ENCODE assay signal across 1 cellular context in the genomic region with DNA sequence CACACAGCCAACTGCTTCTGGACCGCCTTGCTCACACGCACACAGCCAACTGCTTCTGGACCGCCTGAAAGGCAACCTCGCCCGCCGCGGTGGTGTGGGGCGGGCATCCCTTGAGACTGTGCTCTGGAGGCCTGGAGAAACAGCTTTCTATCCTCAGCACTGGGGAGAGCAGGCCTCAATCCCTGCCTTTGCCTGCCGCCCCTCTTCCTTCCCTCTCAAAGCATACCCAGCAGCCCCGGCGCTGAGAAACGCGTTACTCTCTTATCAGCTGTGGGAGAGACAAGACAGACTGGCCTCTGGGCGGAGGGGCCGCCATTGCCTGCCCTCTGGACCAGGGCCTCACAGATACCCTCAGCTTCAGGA.
TF ChIP-seq lines count a peak whose summit lies in the region.

No MANE protein-coding gene starts in this region.

TF ChIP-seq in K562, 482 proteins besides CTCF, POLR2A, EP300 and RAD21 (continues in another document):
- TF ChIP-seq, protein P1, sequence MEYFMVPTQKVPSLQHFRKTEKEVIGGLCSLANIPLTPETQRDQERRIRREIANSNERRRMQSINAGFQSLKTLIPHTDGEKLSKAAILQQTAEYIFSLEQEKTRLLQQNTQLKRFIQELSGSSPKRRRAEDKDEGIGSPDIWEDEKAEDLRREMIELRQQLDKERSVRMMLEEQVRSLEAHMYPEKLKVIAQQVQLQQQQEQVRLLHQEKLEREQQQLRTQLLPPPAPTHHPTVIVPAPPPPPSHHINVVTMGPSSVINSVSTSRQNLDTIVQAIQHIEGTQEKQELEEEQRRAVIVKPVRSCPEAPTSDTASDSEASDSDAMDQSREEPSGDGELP (CRISPR knock-in tag; IDR thresholded peaks at IDR 0.05; ENCODE audit: borderline replicate concordance) = peak; percentile 19; the same call in 1 of the 2 replicates
- no peak for TF ChIP-seq TBL1XR1 (IDR thresholded peaks at IDR 0.05; ENCODE audit: low read length in 2 of 2)
- TF ChIP-seq SRSF9 (IDR thresholded peaks at IDR 0.05; ENCODE audit: borderline replicate concordance, low read depth, low read length) = no peak
- TF ChIP-seq MTA3 (IDR thresholded peaks at IDR 0.05; ENCODE audit: borderline replicate concordance) = 0 out of 2 replicates have a peak, but pooled peaks have one; percentile 29
- peak; percentile 16; the same call in 1 of the 2 replicates for TF ChIP-seq CXXC5 (CRISPR knock-in tag; IDR thresholded peaks at IDR 0.05)
- TF ChIP-seq POLR2G (IDR thresholded peaks at IDR 0.05; ENCODE audit: low read depth, low read length) = 0 out of 2 replicates have a peak, but pooled peaks have one; percentile 19
- TF ChIP-seq ZNF263 (CRISPR knock-in tag; IDR thresholded peaks at IDR 0.05; ENCODE audit: borderline replicate concordance) = no peak
- TF ChIP-seq, protein P2, sequence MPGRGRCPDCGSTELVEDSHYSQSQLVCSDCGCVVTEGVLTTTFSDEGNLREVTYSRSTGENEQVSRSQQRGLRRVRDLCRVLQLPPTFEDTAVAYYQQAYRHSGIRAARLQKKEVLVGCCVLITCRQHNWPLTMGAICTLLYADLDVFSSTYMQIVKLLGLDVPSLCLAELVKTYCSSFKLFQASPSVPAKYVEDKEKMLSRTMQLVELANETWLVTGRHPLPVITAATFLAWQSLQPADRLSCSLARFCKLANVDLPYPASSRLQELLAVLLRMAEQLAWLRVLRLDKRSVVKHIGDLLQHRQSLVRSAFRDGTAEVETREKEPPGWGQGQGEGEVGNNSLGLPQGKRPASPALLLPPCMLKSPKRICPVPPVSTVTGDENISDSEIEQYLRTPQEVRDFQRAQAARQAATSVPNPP (IDR thresholded peaks at IDR 0.05; ENCODE audit: borderline replicate concordance, insufficient read depth, insufficient read length) = no peak
- TF ChIP-seq ZNF224 (CRISPR knock-in tag; IDR thresholded peaks at IDR 0.05) = no peak
- TF ChIP-seq ZNF444 (CRISPR knock-in tag; IDR thresholded peaks at IDR 0.05) = no peak
- TF ChIP-seq L3MBTL2 (IDR thresholded peaks at IDR 0.05) = peak; percentile 56; the same call in 1 of the 2 replicates
- no peak for TF ChIP-seq CC2D1A (IDR thresholded peaks at IDR 0.05)
- TF ChIP-seq, protein P3, sequence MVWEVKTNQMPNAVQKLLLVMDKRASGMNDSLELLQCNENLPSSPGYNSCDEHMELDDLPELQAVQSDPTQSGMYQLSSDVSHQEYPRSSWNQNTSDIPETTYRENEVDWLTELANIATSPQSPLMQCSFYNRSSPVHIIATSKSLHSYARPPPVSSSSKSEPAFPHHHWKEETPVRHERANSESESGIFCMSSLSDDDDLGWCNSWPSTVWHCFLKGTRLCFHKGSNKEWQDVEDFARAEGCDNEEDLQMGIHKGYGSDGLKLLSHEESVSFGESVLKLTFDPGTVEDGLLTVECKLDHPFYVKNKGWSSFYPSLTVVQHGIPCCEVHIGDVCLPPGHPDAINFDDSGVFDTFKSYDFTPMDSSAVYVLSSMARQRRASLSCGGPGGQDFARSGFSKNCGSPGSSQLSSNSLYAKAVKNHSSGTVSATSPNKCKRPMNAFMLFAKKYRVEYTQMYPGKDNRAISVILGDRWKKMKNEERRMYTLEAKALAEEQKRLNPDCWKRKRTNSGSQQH (CRISPR knock-in tag; IDR thresholded peaks at IDR 0.05) = no peak
- TF ChIP-seq CHD1 (IDR thresholded peaks at IDR 0.05; ENCODE audit: low read length) = no peak
- TF ChIP-seq, protein P4, sequence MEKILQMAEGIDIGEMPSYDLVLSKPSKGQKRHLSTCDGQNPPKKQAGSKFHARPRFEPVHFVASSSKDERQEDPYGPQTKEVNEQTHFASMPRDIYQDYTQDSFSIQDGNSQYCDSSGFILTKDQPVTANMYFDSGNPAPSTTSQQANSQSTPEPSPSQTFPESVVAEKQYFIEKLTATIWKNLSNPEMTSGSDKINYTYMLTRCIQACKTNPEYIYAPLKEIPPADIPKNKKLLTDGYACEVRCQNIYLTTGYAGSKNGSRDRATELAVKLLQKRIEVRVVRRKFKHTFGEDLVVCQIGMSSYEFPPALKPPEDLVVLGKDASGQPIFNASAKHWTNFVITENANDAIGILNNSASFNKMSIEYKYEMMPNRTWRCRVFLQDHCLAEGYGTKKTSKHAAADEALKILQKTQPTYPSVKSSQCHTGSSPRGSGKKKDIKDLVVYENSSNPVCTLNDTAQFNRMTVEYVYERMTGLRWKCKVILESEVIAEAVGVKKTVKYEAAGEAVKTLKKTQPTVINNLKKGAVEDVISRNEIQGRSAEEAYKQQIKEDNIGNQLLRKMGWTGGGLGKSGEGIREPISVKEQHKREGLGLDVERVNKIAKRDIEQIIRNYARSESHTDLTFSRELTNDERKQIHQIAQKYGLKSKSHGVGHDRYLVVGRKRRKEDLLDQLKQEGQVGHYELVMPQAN (IDR thresholded peaks at IDR 0.05; ENCODE audit: borderline replicate concordance) = no peak
- no peak for TF ChIP-seq ETV6 (IDR thresholded peaks at IDR 0.05; ENCODE audit: borderline replicate concordance in 1 of 2, low read depth in 2 of 2, low read length in 1 of 2)
- TF ChIP-seq ETV6 (CRISPR knock-in tag; IDR thresholded peaks at IDR 0.05; ENCODE audit: borderline replicate concordance) = no peak
- TF ChIP-seq EGR1 (conservative IDR thresholded peaks at IDR 0.05) = no peak
- TF ChIP-seq NFRKB (IDR thresholded peaks at IDR 0.05; ENCODE audit: low read depth) = no peak
- TF ChIP-seq GTF2F1 (IDR thresholded peaks at IDR 0.05; ENCODE audit: low read depth, low read length) = 0 out of 2 replicates have a peak, but pooled peaks have one; percentile 6
- no peak for TF ChIP-seq CBX5 (IDR thresholded peaks at IDR 0.05; ENCODE audit: borderline replicate concordance, low read depth)
- TF ChIP-seq, protein P5, sequence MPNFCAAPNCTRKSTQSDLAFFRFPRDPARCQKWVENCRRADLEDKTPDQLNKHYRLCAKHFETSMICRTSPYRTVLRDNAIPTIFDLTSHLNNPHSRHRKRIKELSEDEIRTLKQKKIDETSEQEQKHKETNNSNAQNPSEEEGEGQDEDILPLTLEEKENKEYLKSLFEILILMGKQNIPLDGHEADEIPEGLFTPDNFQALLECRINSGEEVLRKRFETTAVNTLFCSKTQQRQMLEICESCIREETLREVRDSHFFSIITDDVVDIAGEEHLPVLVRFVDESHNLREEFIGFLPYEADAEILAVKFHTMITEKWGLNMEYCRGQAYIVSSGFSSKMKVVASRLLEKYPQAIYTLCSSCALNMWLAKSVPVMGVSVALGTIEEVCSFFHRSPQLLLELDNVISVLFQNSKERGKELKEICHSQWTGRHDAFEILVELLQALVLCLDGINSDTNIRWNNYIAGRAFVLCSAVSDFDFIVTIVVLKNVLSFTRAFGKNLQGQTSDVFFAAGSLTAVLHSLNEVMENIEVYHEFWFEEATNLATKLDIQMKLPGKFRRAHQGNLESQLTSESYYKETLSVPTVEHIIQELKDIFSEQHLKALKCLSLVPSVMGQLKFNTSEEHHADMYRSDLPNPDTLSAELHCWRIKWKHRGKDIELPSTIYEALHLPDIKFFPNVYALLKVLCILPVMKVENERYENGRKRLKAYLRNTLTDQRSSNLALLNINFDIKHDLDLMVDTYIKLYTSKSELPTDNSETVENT (CRISPR knock-in tag; IDR thresholded peaks at IDR 0.05) = no peak
- TF ChIP-seq PRMT5 (CRISPR knock-in tag; IDR thresholded peaks at IDR 0.05) = no peak
- no peak for TF ChIP-seq GTF2E2 (tag; IDR thresholded peaks at IDR 0.05)
- TF ChIP-seq, protein P6, sequence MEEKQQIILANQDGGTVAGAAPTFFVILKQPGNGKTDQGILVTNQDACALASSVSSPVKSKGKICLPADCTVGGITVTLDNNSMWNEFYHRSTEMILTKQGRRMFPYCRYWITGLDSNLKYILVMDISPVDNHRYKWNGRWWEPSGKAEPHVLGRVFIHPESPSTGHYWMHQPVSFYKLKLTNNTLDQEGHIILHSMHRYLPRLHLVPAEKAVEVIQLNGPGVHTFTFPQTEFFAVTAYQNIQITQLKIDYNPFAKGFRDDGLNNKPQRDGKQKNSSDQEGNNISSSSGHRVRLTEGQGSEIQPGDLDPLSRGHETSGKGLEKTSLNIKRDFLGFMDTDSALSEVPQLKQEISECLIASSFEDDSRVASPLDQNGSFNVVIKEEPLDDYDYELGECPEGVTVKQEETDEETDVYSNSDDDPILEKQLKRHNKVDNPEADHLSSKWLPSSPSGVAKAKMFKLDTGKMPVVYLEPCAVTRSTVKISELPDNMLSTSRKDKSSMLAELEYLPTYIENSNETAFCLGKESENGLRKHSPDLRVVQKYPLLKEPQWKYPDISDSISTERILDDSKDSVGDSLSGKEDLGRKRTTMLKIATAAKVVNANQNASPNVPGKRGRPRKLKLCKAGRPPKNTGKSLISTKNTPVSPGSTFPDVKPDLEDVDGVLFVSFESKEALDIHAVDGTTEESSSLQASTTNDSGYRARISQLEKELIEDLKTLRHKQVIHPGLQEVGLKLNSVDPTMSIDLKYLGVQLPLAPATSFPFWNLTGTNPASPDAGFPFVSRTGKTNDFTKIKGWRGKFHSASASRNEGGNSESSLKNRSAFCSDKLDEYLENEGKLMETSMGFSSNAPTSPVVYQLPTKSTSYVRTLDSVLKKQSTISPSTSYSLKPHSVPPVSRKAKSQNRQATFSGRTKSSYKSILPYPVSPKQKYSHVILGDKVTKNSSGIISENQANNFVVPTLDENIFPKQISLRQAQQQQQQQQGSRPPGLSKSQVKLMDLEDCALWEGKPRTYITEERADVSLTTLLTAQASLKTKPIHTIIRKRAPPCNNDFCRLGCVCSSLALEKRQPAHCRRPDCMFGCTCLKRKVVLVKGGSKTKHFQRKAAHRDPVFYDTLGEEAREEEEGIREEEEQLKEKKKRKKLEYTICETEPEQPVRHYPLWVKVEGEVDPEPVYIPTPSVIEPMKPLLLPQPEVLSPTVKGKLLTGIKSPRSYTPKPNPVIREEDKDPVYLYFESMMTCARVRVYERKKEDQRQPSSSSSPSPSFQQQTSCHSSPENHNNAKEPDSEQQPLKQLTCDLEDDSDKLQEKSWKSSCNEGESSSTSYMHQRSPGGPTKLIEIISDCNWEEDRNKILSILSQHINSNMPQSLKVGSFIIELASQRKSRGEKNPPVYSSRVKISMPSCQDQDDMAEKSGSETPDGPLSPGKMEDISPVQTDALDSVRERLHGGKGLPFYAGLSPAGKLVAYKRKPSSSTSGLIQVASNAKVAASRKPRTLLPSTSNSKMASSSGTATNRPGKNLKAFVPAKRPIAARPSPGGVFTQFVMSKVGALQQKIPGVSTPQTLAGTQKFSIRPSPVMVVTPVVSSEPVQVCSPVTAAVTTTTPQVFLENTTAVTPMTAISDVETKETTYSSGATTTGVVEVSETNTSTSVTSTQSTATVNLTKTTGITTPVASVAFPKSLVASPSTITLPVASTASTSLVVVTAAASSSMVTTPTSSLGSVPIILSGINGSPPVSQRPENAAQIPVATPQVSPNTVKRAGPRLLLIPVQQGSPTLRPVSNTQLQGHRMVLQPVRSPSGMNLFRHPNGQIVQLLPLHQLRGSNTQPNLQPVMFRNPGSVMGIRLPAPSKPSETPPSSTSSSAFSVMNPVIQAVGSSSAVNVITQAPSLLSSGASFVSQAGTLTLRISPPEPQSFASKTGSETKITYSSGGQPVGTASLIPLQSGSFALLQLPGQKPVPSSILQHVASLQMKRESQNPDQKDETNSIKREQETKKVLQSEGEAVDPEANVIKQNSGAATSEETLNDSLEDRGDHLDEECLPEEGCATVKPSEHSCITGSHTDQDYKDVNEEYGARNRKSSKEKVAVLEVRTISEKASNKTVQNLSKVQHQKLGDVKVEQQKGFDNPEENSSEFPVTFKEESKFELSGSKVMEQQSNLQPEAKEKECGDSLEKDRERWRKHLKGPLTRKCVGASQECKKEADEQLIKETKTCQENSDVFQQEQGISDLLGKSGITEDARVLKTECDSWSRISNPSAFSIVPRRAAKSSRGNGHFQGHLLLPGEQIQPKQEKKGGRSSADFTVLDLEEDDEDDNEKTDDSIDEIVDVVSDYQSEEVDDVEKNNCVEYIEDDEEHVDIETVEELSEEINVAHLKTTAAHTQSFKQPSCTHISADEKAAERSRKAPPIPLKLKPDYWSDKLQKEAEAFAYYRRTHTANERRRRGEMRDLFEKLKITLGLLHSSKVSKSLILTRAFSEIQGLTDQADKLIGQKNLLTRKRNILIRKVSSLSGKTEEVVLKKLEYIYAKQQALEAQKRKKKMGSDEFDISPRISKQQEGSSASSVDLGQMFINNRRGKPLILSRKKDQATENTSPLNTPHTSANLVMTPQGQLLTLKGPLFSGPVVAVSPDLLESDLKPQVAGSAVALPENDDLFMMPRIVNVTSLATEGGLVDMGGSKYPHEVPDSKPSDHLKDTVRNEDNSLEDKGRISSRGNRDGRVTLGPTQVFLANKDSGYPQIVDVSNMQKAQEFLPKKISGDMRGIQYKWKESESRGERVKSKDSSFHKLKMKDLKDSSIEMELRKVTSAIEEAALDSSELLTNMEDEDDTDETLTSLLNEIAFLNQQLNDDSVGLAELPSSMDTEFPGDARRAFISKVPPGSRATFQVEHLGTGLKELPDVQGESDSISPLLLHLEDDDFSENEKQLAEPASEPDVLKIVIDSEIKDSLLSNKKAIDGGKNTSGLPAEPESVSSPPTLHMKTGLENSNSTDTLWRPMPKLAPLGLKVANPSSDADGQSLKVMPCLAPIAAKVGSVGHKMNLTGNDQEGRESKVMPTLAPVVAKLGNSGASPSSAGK (IDR thresholded peaks at IDR 0.05) = peak; percentile 49; the same call in 1 of the 2 replicates
- TF ChIP-seq RFX1 (IDR thresholded peaks at IDR 0.05) = no peak
- TF ChIP-seq, protein P7, sequence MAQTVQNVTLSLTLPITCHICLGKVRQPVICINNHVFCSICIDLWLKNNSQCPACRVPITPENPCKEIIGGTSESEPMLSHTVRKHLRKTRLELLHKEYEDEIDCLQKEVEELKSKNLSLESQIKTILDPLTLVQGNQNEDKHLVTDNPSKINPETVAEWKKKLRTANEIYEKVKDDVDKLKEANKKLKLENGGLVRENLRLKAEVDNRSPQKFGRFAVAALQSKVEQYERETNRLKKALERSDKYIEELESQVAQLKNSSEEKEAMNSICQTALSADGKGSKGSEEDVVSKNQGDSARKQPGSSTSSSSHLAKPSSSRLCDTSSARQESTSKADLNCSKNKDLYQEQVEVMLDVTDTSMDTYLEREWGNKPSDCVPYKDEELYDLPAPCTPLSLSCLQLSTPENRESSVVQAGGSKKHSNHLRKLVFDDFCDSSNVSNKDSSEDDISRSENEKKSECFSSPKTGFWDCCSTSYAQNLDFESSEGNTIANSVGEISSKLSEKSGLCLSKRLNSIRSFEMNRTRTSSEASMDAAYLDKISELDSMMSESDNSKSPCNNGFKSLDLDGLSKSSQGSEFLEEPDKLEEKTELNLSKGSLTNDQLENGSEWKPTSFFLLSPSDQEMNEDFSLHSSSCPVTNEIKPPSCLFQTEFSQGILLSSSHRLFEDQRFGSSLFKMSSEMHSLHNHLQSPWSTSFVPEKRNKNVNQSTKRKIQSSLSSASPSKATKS (CRISPR knock-in tag; IDR thresholded peaks at IDR 0.05) = no peak
- TF ChIP-seq FOXM1 (IDR thresholded peaks at IDR 0.05; ENCODE audit: low read depth) = no peak
- TF ChIP-seq FOXM1 (CRISPR knock-in tag; IDR thresholded peaks at IDR 0.05; ENCODE audit: low read depth) = no peak
- TF ChIP-seq SIRT6 (IDR thresholded peaks at IDR 0.05; ENCODE audit: low read depth, low read length) = no peak
- TF ChIP-seq, protein P8, sequence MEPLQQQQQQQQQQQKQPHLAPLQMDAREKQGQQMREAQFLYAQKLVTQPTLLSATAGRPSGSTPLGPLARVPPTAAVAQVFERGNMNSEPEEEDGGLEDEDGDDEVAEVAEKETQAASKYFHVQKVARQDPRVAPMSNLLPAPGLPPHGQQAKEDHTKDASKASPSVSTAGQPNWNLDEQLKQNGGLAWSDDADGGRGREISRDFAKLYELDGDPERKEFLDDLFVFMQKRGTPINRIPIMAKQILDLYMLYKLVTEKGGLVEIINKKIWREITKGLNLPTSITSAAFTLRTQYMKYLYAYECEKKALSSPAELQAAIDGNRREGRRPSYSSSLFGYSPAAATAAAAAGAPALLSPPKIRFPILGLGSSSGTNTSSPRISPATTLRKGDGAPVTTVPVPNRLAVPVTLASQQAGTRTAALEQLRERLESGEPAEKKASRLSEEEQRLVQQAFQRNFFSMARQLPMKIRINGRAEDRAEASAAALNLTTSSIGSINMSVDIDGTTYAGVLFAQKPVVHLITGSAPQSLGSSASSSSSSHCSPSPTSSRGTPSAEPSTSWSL (CRISPR knock-in tag; IDR thresholded peaks at IDR 0.05; ENCODE audit: borderline replicate concordance) = no peak
- TF ChIP-seq TEAD4 (IDR thresholded peaks at IDR 0.05; ENCODE audit: low read length) = no peak
- TF ChIP-seq TEAD4 (CRISPR knock-in tag; IDR thresholded peaks at IDR 0.05; ENCODE audit: borderline replicate concordance) = no peak
